Comparison of ENCODE assay signal across 10 cellular contexts in the genomic region with DNA sequence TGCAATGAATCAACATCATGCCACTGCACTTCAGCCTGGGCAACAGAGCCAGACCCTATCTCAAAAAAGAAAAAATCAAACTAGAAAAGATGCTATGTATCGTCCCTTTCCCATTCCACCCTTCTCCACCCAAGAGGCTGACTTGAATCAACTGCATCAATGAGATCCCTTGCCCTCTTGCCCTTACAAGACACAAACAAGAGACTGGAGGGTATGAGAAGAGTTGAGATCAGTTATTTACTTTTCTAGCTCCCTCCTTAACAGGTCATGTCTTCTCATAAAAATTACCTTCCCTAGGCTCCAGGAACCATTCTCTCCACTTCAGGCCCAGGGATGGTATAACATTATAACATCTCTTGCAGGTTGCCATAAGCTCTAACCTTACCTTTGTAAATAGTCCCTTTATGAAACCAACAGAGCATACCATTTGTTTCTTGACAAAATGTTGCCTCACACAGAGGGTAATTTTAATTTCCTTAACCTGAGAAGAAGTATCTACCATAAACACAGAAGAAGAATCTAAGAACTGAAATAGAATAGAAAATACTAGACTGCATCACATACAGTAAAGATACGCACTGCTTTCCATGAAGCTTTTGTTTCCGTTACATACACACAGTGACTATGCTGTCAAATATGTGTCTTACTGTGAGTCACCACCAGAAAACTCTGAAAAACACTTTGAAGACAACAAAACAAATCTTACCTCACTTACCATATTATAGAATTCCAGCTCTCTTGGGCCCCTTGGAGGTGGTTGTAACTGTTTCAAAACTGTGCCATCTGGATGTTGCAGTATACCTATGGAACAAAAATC. TPM values are rescaled to one million over a fixed set of nuclear protein-coding genes. Genes with fewer than 3 reads are reported as not detected.
DNase-seq lines count a peak whose midpoint lies in the region; ATAC-seq and TF ChIP-seq lines count a peak whose summit lies in the region.
"Had no signal": no experiment of that assay in that cellular context is flagged by ENCODE, and none has a peak within 500 bp of the region (broad histone marks: within the 10 kb centered on the region; RNA-seq: fewer than 3 reads in every experiment).

No MANE protein-coding gene starts in this region.

- intact Hi-C loops in Calu3 (cut with micrococcal nuclease; ENCODE audit: unreplicated experiment) (no loop called here), mammary epithelial cell (cut with micrococcal nuclease) (loop anchor here (1.0 kb wide), 1 partner anchor 32 kb away; the partner anchor contains the start of gene CISD1)

- CTCF ChIA-PET in Calu3 (lab: Charles Lee) = no interaction called here
- CTCF ChIA-PET in mammary epithelial cell (lab: Charles Lee; ENCODE audit: low non-redundant PET) = no interaction called here

- dilution Hi-C loops in mammary epithelial cell (cut with HindIII; ENCODE audit: low sequenced_read_pairs) = no loop called here

- H4K20me1 ChIP-seq in mammary epithelial cell (ENCODE audit: insufficient read depth, low read length) = no peaks in the 10 kb centered on the region

- H3K9me3 ChIP-seq in HUES6 (ENCODE audit: control insufficient read depth, insufficient read depth, low read depth, low read length) (no peaks in the 10 kb centered on the region; the same call in 1 of the 2 replicates), mammary epithelial cell (replicated peaks; ENCODE audit: insufficient read depth, low read length) (no peaks in the 10 kb centered on the region)
- H3K9me3 ChIP-seq: pancreas had no signal

- peaks cover 18% of the 10 kb centered on the region for H3K79me2 ChIP-seq in mammary epithelial cell (ENCODE audit: insufficient read depth, low read length)

- TF ChIP-seq CTCF in Calu3 (IDR thresholded peaks at IDR 0.05; ENCODE audit: unreplicated experiment) (no peak), mammary epithelial cell (conservative IDR thresholded peaks at IDR 0.05 in 1 of 2, IDR thresholded peaks at IDR 0.05 in 1 of 2; ENCODE audit: extremely low read depth in 1 of 2, insufficient read depth in 1 of 2, low read depth in 1 of 2, low read length in 2 of 2) (no peak), GM13976 (IDR thresholded peaks at IDR 0.05; ENCODE audit: borderline replicate concordance, control extremely low read depth, extremely low read depth, insufficient read depth, missing control alignments) (no peak)

- H3K9me3 Mint-ChIP-seq in Calu3 (ENCODE audit: low read depth, unreplicated experiment) (peaks cover 2% of the 10 kb centered on the region), naive B cell (peaks cover 0 to 13% (median 0%) of the 10 kb centered on the region in 7 donors)

- H3K4me3 ChIP-seq in HUES6 (ENCODE audit: low read depth, low read length) = no peak overlapping the region
- H3K4me3 ChIP-seq in mammary epithelial cell (replicated peaks in 1 of 3; ENCODE audit: insufficient read depth in 1 of 3, low read depth in 2 of 3, low read length in 3 of 3) = no peak overlapping the region
- H3K4me3 ChIP-seq: pancreas had no signal

- no peak overlapping the region for H3K9ac ChIP-seq in HUES6 (ENCODE audit: low read length)
- H3K9ac ChIP-seq in mammary epithelial cell (ENCODE audit: insufficient read depth, low read length) = no peak overlapping the region

- H3K4me1 Mint-ChIP-seq in Calu3 (ENCODE audit: low read depth, unreplicated experiment) (peaks cover 27% of the 10 kb centered on the region), naive B cell (peaks cover 49 to 55% (median 53%) of the 10 kb centered on the region in 3 donors)

- H3K27ac ChIP-seq in HUES6 (ENCODE audit: low read depth, low read length) (peak overlapping the region; percentile 9; the same call in 1 of the 2 replicates), mammary epithelial cell (ENCODE audit: insufficient read depth, low read depth, low read length) (peak overlapping the region; percentile 19)
- H3K27ac ChIP-seq: pancreas had no signal

- H3K27ac Mint-ChIP-seq in Calu3 (ENCODE audit: unreplicated experiment) = peak overlapping the region; percentile 85
- H3K27ac Mint-ChIP-seq in naive B cell = peak overlapping the region in 4 of 6 donors; percentile 2 to 40 (median 22)
- H3K27ac Mint-ChIP-seq: WTC11 had no signal

- peaks cover 17% of the 10 kb centered on the region for H3K4me1 ChIP-seq in HUES6 (ENCODE audit: control insufficient read depth, insufficient read depth, low read length)
- peaks cover 34% of the 10 kb centered on the region for H3K4me1 ChIP-seq in mammary epithelial cell (ENCODE audit: insufficient read depth, low read length)

- peak overlapping the region; percentile 28 for H3K4me2 ChIP-seq in mammary epithelial cell (ENCODE audit: insufficient read depth, low read depth, low read length)

- H3K27me3 ChIP-seq in HUES6 (ENCODE audit: control insufficient read depth, insufficient read depth, low read length) (no peaks in the 10 kb centered on the region), mammary epithelial cell (ENCODE audit: insufficient read depth, low read length) (no peaks in the 10 kb centered on the region)
- H3K27me3 ChIP-seq: pancreas had no signal

- H3K36me3 ChIP-seq in HUES6 (ENCODE audit: control insufficient read depth, insufficient read depth, low read length) = peaks cover 21% of the 10 kb centered on the region
- no peaks in the 10 kb centered on the region for H3K36me3 ChIP-seq in mammary epithelial cell (ENCODE audit: insufficient read depth, low read length)
- H3K36me3 ChIP-seq: pancreas had no signal

- BruUV-seq in Calu3 (replicated peaks; lab: Mats Ljungman, UMichigan) = TSS peak; percentile 24
- BruUV-seq in mammary epithelial cell (replicated peaks; lab: Mats Ljungman, UMichigan) = no TSS peak

- ATAC-seq in naive B cell (ENCODE audit: low read depth in 2 of 2) = no peak
- ATAC-seq: pancreas, WTC11 had no signal

- H2AFZ ChIP-seq in mammary epithelial cell (ENCODE audit: low read depth, low read length) = no peak overlapping the region

- 33% methylated on average over 3 of the region's 3 CpGs for WGBS in mammary epithelial cell (ENCODE audit: low coverage, missing lambda C conversion rate)

- no peak overlapping the region for H3K4me3 Mint-ChIP-seq in Calu3 (ENCODE audit: low read depth, unreplicated experiment)
- no peak overlapping the region for H3K4me3 Mint-ChIP-seq in naive B cell
- H3K4me3 Mint-ChIP-seq: WTC11 had no signal

- H3K27me3 Mint-ChIP-seq in Calu3 (ENCODE audit: unreplicated experiment) = no peaks in the 10 kb centered on the region
- H3K27me3 Mint-ChIP-seq in naive B cell = no peaks in the 10 kb centered on the region

- DNase-seq in Calu3 (peak; percentile 8), mammary epithelial cell (peak; percentile 68), naive B cell (no peak), NCI-H2227 treated with DMSO at 0.1 percent for 48 hours (lab: John Stamatoyannopoulos, UW) (no peak), GM13976 (ENCODE audit: low spot score) (no peak), cerebellum (ENCODE audit: low spot score) (no peak)
- DNase-seq: cerebellar nuclear complex, pancreas had no signal

- H3K36me3 Mint-ChIP-seq in Calu3 (ENCODE audit: insufficient read depth, unreplicated experiment) (no peaks in the 10 kb centered on the region), naive B cell (peaks cover 14 to 17% of the 10 kb centered on the region in 2 donors)

- in situ Hi-C loops in mammary epithelial cell (cut with MboI; ENCODE audit: low sequenced_read_pairs in 2 of 2) = no loop called here
- in situ Hi-C loops in GM13976 (cut with MboI; ENCODE audit: low sequenced_read_pairs, unreplicated experiment) = no loop called here

RNA-seq across cellular contexts. Expression of gene IPMK, which starts 30.5 kb away (rescaled TPM):
- total RNA-seq in Calu3 (2022) (10.0 and 10.7 TPM in 2 replicates), mammary epithelial cell (1 to 10 TPM; 5.0 to 8.7 TPM), cerebellum (23.2 TPM)
- polyA plus RNA-seq in mammary epithelial cell (1.5 TPM), naive B cell (ENCODE audit: low read depth in 6 of 6) (1 to 10 TPM; 2.3 to 4.8 (median 3.3) TPM)
- polyA minus RNA-seq in mammary epithelial cell = 3.2 TPM

RNA-seq across cellular contexts. Expression of gene CISD1, which starts 31.7 kb away (rescaled TPM):
- total RNA-seq in Calu3 (2022) (58.3 and 69.0 TPM in 2 replicates), mammary epithelial cell (10 to 100 TPM; 21.0 to 39.6 TPM), cerebellum (19.1 TPM)
- polyA plus RNA-seq in mammary epithelial cell (37.5 TPM), naive B cell (ENCODE audit: low read depth in 6 of 6) (10 to 100 TPM; 27.7 to 47.2 (median 33.4) TPM)
- polyA minus RNA-seq in mammary epithelial cell = 5.3 TPM

Comparison
In these comparisons a context has a peak if more than half of its experiments do, and no peak if none do; other contexts are left out.
1. DNase-seq: peak in Calu3 (single experiment) and mammary epithelial cell (single experiment); none in naive B cell (single experiment), NCI-H2227 treated with DMSO at 0.1 percent for 48 hours (single experiment), GM13976 (single experiment) and cerebellum (single experiment).